Comparison of ENCODE assay signal across 11 cellular contexts in genomic region chr1:201885531-201886075, GRCh38. TPM values are rescaled to one million over a fixed set of nuclear protein-coding genes. Genes with fewer than 3 reads are reported as not detected.
DNase-seq lines count a peak whose midpoint lies in the region; ATAC-seq and TF ChIP-seq lines count a peak whose summit lies in the region.
"Had no signal": no experiment of that assay in that cellular context is flagged by ENCODE, and none has a peak within 500 bp of the region (broad histone marks: within the 10 kb centered on the region; RNA-seq: fewer than 3 reads in every experiment).

No MANE protein-coding gene starts in this region.

- H3K27me3 ChIP-seq in dorsolateral prefrontal cortex = no peaks in the 10 kb centered on the region
- peaks cover 12% of the 10 kb centered on the region for H3K27me3 ChIP-seq in CD8-positive, alpha-beta T cell (ENCODE audit: insufficient read depth, low read length)

- H3K36me3 Mint-ChIP-seq in neural crest cell (ENCODE audit: low read depth) = no peaks in the 10 kb centered on the region
- no peaks in the 10 kb centered on the region for H3K36me3 Mint-ChIP-seq in CD8-positive, alpha-beta T cell

- no peaks in the 10 kb centered on the region for H3K36me3 ChIP-seq in CD8-positive, alpha-beta T cell (ENCODE audit: insufficient read depth, low read length)

- TF ChIP-seq CTCF in dorsolateral prefrontal cortex (IDR thresholded peaks at IDR 0.05 in 54 of 56, conservative IDR thresholded peaks at IDR 0.05 in 2 of 56; ENCODE audit: low read depth in 1 of 56, partially characterized antibody in 56 of 56) (no peak), neural crest cell (conservative IDR thresholded peaks at IDR 0.05) (no peak)
- no peak for TF ChIP-seq CTCF in CD8-positive, alpha-beta T cell (IDR thresholded peaks at IDR 0.05)

- POLR2A ChIA-PET in CD8-positive, alpha-beta T cell (lab: Charles Lee) = interaction anchor here (1.1 kb wide), 1 partner anchor 10 kb away, joined by 3 read pairs; no protein-coding TSS in a partner anchor

- H3K27ac ChIP-seq in dorsolateral prefrontal cortex = peak overlapping the region in 49 of 59 donors; percentile 1 to 99 (median 69)
- no peak overlapping the region for H3K27ac ChIP-seq in CD8-positive, alpha-beta T cell (ENCODE audit: low read depth, low read length)

- no peak overlapping the region for H3K4me3 ChIP-seq in dorsolateral prefrontal cortex
- no peak overlapping the region for H3K4me3 ChIP-seq in CD8-positive, alpha-beta T cell (ENCODE audit: low read depth, low read length)

- intact Hi-C loops in dorsolateral prefrontal cortex (cut with DNase I) = loop anchor here (5.0 kb wide), 4 partner anchors 58 to 247 kb away; partner anchors contain the start of genes IPO9 (in 2 of the 2) and TIMM17A (in 1 of the 2)
- intact Hi-C loops in CD8-positive, alpha-beta T cell (cut with DNase I, micrococcal nuclease) = no loop called here

- H3K4me1 ChIP-seq in CD8-positive, alpha-beta T cell (ENCODE audit: insufficient read depth, low read length) = peaks cover 9% of the 10 kb centered on the region

- H3K4me3 Mint-ChIP-seq in neural crest cell = peak overlapping the region; percentile 61
- no peak overlapping the region for H3K4me3 Mint-ChIP-seq in CD8-positive, alpha-beta T cell

- no peak overlapping the region for H3K27ac Mint-ChIP-seq in neural crest cell (ENCODE audit: unreplicated experiment)
- no peak overlapping the region for H3K27ac Mint-ChIP-seq in CD8-positive, alpha-beta T cell

- no peaks in the 10 kb centered on the region for H3K9me3 Mint-ChIP-seq in neural crest cell
- H3K9me3 Mint-ChIP-seq in CD8-positive, alpha-beta T cell = no peaks in the 10 kb centered on the region

- ATAC-seq in HG03025 (IDR thresholded peaks at IDR 0.05; ENCODE audit: low FRiP score, unreplicated experiment) (no peak), GM21717 (IDR thresholded peaks at IDR 0.05; ENCODE audit: unreplicated experiment) (no peak), HG03095 (IDR thresholded peaks at IDR 0.05; ENCODE audit: unreplicated experiment) (no peak)
- ATAC-seq in CD8-positive, alpha-beta T cell = no peak

- H3K9me3 ChIP-seq in CD8-positive, alpha-beta T cell (ENCODE audit: low read length) = no peaks in the 10 kb centered on the region

- DNase-seq in EH (ENCODE audit: low read depth) (peak; percentile 75), M059J (ENCODE audit: low read depth) (peak; percentile 72), dorsolateral prefrontal cortex (peak in 2 of 10 donors; percentile 4 to 18), neural crest cell (ENCODE audit: low read depth, low spot score) (no peak)
- DNase-seq in CD8-positive, alpha-beta T cell = no peak
- DNase-seq: COR-L47; NCI-H1105 treated with DMSO at 0.1 percent for 48 hours; stimulated activated CD4-positive, alpha-beta T cell treated with anti-CD3 and anti-CD28 coated beads, Interleukin-4, amount 100 ng/mL, for 1 hour had no signal

- peaks cover 21% of the 10 kb centered on the region for H3K4me1 Mint-ChIP-seq in neural crest cell
- H3K4me1 Mint-ChIP-seq in CD8-positive, alpha-beta T cell (ENCODE audit: low read depth) = peaks cover 5% of the 10 kb centered on the region

- CTCF ChIA-PET in CD8-positive, alpha-beta T cell (lab: Charles Lee) = interaction anchor here (1.1 to 2.6 kb wide), 2 partner anchors 10 to 309 kb away, joined by 3 to 22 read pairs; no protein-coding TSS in a partner anchor

- peaks cover 12% of the 10 kb centered on the region for H3K27me3 Mint-ChIP-seq in neural crest cell (ENCODE audit: low read depth)
- peaks cover 20% of the 10 kb centered on the region for H3K27me3 Mint-ChIP-seq in CD8-positive, alpha-beta T cell (ENCODE audit: low read depth)

RNA-seq across cellular contexts. Expression of gene SHISA4, which starts 3.1 kb away (rescaled TPM):
- total RNA-seq in M059J (2014; rRNA removed; shearing (Covaris generic)) = 63.9 and 64.2 TPM in 2 replicates
- total RNA-seq in dorsolateral prefrontal cortex (100 to 1,000 TPM in 87 of 120 experiments, 10 to 100 TPM in 33; 65.2 to 163 (median 110) TPM), neural crest cell (10.8 and 11.7 TPM in 2 replicates)
- not detected for total RNA-seq in CD8-positive, alpha-beta T cell

RNA-seq across cellular contexts. Expression of gene IPO9, which starts 56.6 kb away (rescaled TPM):
- total RNA-seq in M059J (2014; rRNA removed; shearing (Covaris generic)) = 31.3 and 43.9 TPM in 2 replicates
- total RNA-seq in dorsolateral prefrontal cortex = 10 to 100 TPM; 39.9 to 70.3 (median 56.0) TPM
- total RNA-seq in neural crest cell = 124 and 137 TPM in 2 replicates
- 10 to 100 TPM; 14.4 to 19.2 TPM for total RNA-seq in CD8-positive, alpha-beta T cell

Comparison
In these comparisons a context has a peak if more than half of its experiments do, and no peak if none do; other contexts are left out.
1. DNase-seq: peak in EH (single experiment) and M059J (single experiment); none in neural crest cell (single experiment) and CD8-positive, alpha-beta T cell (0 of 7).
2. intact Hi-C loops: an anchor here in dorsolateral prefrontal cortex (5.0 kb wide); none called in CD8-positive, alpha-beta T cell.